In the genomic region with DNA sequence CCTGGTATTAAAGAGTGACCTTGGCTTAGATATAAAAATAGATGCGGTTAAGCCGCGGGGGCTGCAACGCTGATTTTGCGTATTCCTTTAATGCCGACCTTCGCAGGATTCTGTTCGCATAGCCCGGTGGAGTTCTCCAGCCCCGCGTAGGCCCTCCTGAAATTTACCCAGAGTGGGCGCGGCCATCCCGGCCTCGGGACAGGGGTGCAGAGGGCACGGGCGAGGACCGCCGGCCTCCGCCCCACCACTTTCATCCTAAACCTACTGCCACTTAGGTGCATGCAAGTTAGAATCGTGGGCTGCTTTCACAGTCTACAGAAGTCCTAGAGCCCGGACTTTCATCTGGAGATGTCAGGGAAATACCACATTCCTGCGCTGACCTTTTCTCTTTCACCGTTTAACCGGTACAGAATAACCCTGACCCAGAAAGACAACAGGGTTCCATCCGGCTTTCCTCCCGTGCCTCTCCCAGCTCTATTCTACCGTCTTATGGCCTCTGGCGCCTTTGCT, we compare ENCODE assay signal across 8 cellular contexts. TPM values are rescaled to one million over a fixed set of nuclear protein-coding genes. Genes with fewer than 3 reads are reported as not detected.
A peak's percentile ranks its signal among the peaks of the same experiment; 100 is the strongest.
DNase-seq lines count a peak whose midpoint lies in the region; ATAC-seq and TF ChIP-seq lines count a peak whose summit lies in the region.

No MANE protein-coding gene starts in this region.

- peaks cover 3% of the 10 kb centered on the region for H3K27me3 Mint-ChIP-seq in activated T-cell treated with anti-CD3 and anti-CD28 coated beads, Interleukin-2, amount 50 U/mL, for 24 hours

- WGBS in heart left ventricle, 4 donors: 18 to 39% (median 26%) methylated on average over 14 to 29 of the region's 29 CpGs
- WGBS in prostate gland: 22% methylated on average over 29 of the region's 29 CpGs

- DNase-seq in activated T-cell treated with anti-CD3 and anti-CD28 coated beads, Interleukin-2, amount 50 U/mL, for 24 hours: no peak
- DNase-seq in activated T-cell treated with anti-CD3 and anti-CD28 coated beads for 4 hours (no peak), heart left ventricle (peak in 1 of 5 donors; percentile 65), prostate gland (ENCODE audit: low spot score) (no peak), dermis blood vessel endothelial cell (no peak), NCI-H1105 treated with DMSO at 0.1 percent for 48 hours (lab: John Stamatoyannopoulos, UW) (no peak), amniotic stem cell (lab: John Stamatoyannopoulos, UW) (no peak)

- TF ChIP-seq POLR2A in heart left ventricle (IDR thresholded peaks at IDR 0.05) (no peak), prostate gland (IDR thresholded peaks at IDR 0.05) (no peak)

- peaks cover 33% of the 10 kb centered on the region for H3K4me1 Mint-ChIP-seq in activated T-cell treated with anti-CD3 and anti-CD28 coated beads, Interleukin-2, amount 50 U/mL, for 24 hours (ENCODE audit: low read depth)

- H3K9me3 ChIP-seq in heart left ventricle (no peaks in the 10 kb centered on the region), prostate gland (no peaks in the 10 kb centered on the region)

- peak overlapping the region; percentile 47 for H3K4me3 ChIP-seq in WI38 (ENCODE audit: low read depth, low read length)
- peak overlapping the region; percentile 46 to 74 (median 58) for H3K4me3 ChIP-seq in heart left ventricle
- H3K4me3 ChIP-seq in prostate gland: peak overlapping the region; percentile 47 to 85

- peaks cover 9% of the 10 kb centered on the region for H3K36me3 Mint-ChIP-seq in activated T-cell treated with anti-CD3 and anti-CD28 coated beads, Interleukin-2, amount 50 U/mL, for 24 hours (ENCODE audit: low read depth)

- H3K36me3 ChIP-seq in heart left ventricle (no peaks in the 10 kb centered on the region), prostate gland (no peaks in the 10 kb centered on the region)

- peaks cover 0 to 51% (median 23%) of the 10 kb centered on the region in 9 donors for H3K27me3 ChIP-seq in heart left ventricle
- H3K27me3 ChIP-seq in prostate gland (replicated peaks; ENCODE audit: insufficient read depth): no peaks in the 10 kb centered on the region

- H3K27ac ChIP-seq in heart left ventricle (peak overlapping the region in 2 of 12 donors; percentile 31 to 63), prostate gland (peak overlapping the region in 1 of 2 donors; percentile 80)

- H3K27ac Mint-ChIP-seq in activated T-cell treated with anti-CD3 and anti-CD28 coated beads, Interleukin-2, amount 50 U/mL, for 24 hours: peak overlapping the region; percentile 84

- peaks cover 0 to 16% (median 5%) of the 10 kb centered on the region in 12 donors for H3K4me1 ChIP-seq in heart left ventricle
- no peaks in the 10 kb centered on the region for H3K4me1 ChIP-seq in prostate gland (replicated peaks)

- TF ChIP-seq CTCF in WI38 (IDR thresholded peaks at IDR 0.05; ENCODE audit: low read depth, low read length): no peak
- no peak for TF ChIP-seq CTCF in heart left ventricle (IDR thresholded peaks at IDR 0.05)
- no peak for TF ChIP-seq CTCF in prostate gland (IDR thresholded peaks at IDR 0.05)

- intact Hi-C loops in heart left ventricle (cut with DNase I) (no loop called here), prostate gland (cut with DNase I) (no loop called here)

- ATAC-seq in heart left ventricle: peak in 3 of 4 donors; percentile 35 to 47 (median 42)

- no peaks in the 10 kb centered on the region for H3K9me3 Mint-ChIP-seq in activated T-cell treated with anti-CD3 and anti-CD28 coated beads, Interleukin-2, amount 50 U/mL, for 24 hours

- H3K4me3 Mint-ChIP-seq in activated T-cell treated with anti-CD3 and anti-CD28 coated beads, Interleukin-2, amount 50 U/mL, for 24 hours: peak overlapping the region; percentile 80

RNA-seq across cellular contexts. Expression of a gene that starts 0.5 kb away (rescaled TPM):
- total RNA-seq in heart left ventricle (10 to 100 TPM in 1 of 9 donors, 1 to 10 TPM in 8; 2.6 to 10.1 (median 5.1) TPM), prostate gland (10 to 100 TPM; 16.6 to 57.9 TPM), dermis blood vessel endothelial cell (4.0 and 4.9 TPM in 2 replicates)
- polyA plus RNA-seq in heart left ventricle: 1 to 10 TPM in 1 of 2 donors, under 1 TPM in 1; 0.88 to 1.1 TPM
